In the genomic region with DNA sequence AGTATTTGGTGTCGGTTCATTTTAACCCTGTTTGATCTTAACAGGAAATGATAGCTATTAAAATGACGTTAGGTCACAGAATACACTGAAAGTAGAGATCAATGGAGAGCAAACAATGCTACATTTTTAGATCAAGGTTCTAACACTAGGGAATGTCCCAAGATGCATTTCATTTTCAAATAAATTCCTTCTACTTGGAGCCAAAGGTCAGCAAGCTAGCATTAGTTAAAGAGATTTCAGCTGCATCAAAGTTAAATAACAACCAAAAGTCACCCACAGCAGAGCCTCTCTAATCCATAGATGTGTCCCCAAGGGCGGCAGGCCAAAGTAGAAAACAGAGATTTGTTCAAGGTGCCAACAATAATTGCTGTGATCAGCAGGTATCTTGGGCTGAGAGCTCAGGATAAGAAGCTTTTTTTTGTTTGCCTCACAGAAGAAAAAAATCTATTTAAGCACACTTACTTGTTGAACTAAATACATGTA, we compare ENCODE assay signal across 29 cellular contexts.
A peak's percentile ranks its signal among the peaks of the same experiment; 100 is the strongest.
DNase-seq lines count a peak whose midpoint lies in the region; ATAC-seq and TF ChIP-seq lines count a peak whose summit lies in the region.
"Had no signal": no experiment of that assay in that cellular context is flagged by ENCODE, and none has a peak within 500 bp of the region (broad histone marks: within the 10 kb centered on the region; RNA-seq: fewer than 3 reads in every experiment).

No MANE protein-coding gene starts in this region.

- H3K27me3 Mint-ChIP-seq in endodermal cell (ENCODE audit: insufficient read depth): no peaks in the 10 kb centered on the region
- no peaks in the 10 kb centered on the region for H3K27me3 Mint-ChIP-seq in chondrocyte (ENCODE audit: low read depth)
- no peaks in the 10 kb centered on the region for H3K27me3 Mint-ChIP-seq in endothelial cell (ENCODE audit: unreplicated experiment)
- H3K27me3 Mint-ChIP-seq: activated CD4-positive, alpha-beta T cell treated with anti-CD3 and anti-CD28 coated beads, Interleukin-2, amount 10 ng/mL, durations not matched to agents 7 days and 5 days; activated naive CD8-positive, alpha-beta T cell treated with anti-CD3 and anti-CD28 coated beads, Interleukin-2, amount 50 U/mL, for 24 hours; activated T-cell treated with anti-CD3 and anti-CD28 coated beads, Interleukin-2, amount 50 U/mL, for 24 hours; dendritic cell treated with granulocyte-macrophage colony-stimulating factor and Interleukin-4, amounts not matched to agents 40 ng/mL and 50 ng/mL, for 4 days; stimulated activated naive B cell treated with anti-CD40 and anti-IgM and Interleukin-4, amounts not matched to agents 10 μg/mL and 1 μg/mL and 100 μg/mL, for 72 hours had no signal

- no peak overlapping the region for H3K4me3 Mint-ChIP-seq in endodermal cell
- H3K4me3 Mint-ChIP-seq in chondrocyte (ENCODE audit: unreplicated experiment): no peak overlapping the region
- no peak overlapping the region for H3K4me3 Mint-ChIP-seq in endothelial cell (ENCODE audit: unreplicated experiment)
- H3K4me3 Mint-ChIP-seq: activated CD4-positive, alpha-beta T cell treated with anti-CD3 and anti-CD28 coated beads, Interleukin-2, amount 10 ng/mL, durations not matched to agents 7 days and 5 days; activated naive CD8-positive, alpha-beta T cell treated with anti-CD3 and anti-CD28 coated beads, Interleukin-2, amount 50 U/mL, for 24 hours; activated T-cell treated with anti-CD3 and anti-CD28 coated beads, Interleukin-2, amount 50 U/mL, for 24 hours; dendritic cell treated with granulocyte-macrophage colony-stimulating factor and Interleukin-4, amounts not matched to agents 40 ng/mL and 50 ng/mL, for 4 days; HFFc6; nephron progenitor cell; stimulated activated naive B cell treated with anti-CD40 and anti-IgM and Interleukin-4, amounts not matched to agents 10 μg/mL and 1 μg/mL and 100 μg/mL, for 72 hours had no signal

- H3K27ac Mint-ChIP-seq in endodermal cell (peak overlapping the region; percentile 2), chondrocyte (ENCODE audit: unreplicated experiment) (no peak overlapping the region), endothelial cell (ENCODE audit: unreplicated experiment) (no peak overlapping the region)
- H3K27ac Mint-ChIP-seq: activated CD4-positive, alpha-beta T cell treated with anti-CD3 and anti-CD28 coated beads, Interleukin-2, amount 10 ng/mL, durations not matched to agents 7 days and 5 days; activated naive CD8-positive, alpha-beta T cell treated with anti-CD3 and anti-CD28 coated beads, Interleukin-2, amount 50 U/mL, for 24 hours; activated T-cell treated with anti-CD3 and anti-CD28 coated beads, Interleukin-2, amount 50 U/mL, for 24 hours; dendritic cell treated with granulocyte-macrophage colony-stimulating factor and Interleukin-4, amounts not matched to agents 40 ng/mL and 50 ng/mL, for 4 days; HFFc6; nephron progenitor cell; stimulated activated naive B cell treated with anti-CD40 and anti-IgM and Interleukin-4, amounts not matched to agents 10 μg/mL and 1 μg/mL and 100 μg/mL, for 72 hours had no signal

- H3K9me3 Mint-ChIP-seq in endodermal cell (no peaks in the 10 kb centered on the region), chondrocyte (ENCODE audit: low read depth) (no peaks in the 10 kb centered on the region), endothelial cell (ENCODE audit: unreplicated experiment) (no peaks in the 10 kb centered on the region)
- H3K9me3 Mint-ChIP-seq: activated CD4-positive, alpha-beta T cell treated with anti-CD3 and anti-CD28 coated beads, Interleukin-2, amount 10 ng/mL, durations not matched to agents 7 days and 5 days; activated naive CD8-positive, alpha-beta T cell treated with anti-CD3 and anti-CD28 coated beads, Interleukin-2, amount 50 U/mL, for 24 hours; activated T-cell treated with anti-CD3 and anti-CD28 coated beads, Interleukin-2, amount 50 U/mL, for 24 hours; nephron progenitor cell; stimulated activated naive B cell treated with anti-CD40 and anti-IgM and Interleukin-4, amounts not matched to agents 10 μg/mL and 1 μg/mL and 100 μg/mL, for 72 hours had no signal

- H3K9me2 ChIP-seq in HCT116 (ENCODE audit: insufficient read depth): no peaks in the 10 kb centered on the region

- TF ChIP-seq CTCF in HCT116 (IDR thresholded peaks at IDR 0.05 in 2 of 3, conservative IDR thresholded peaks at IDR 0.05 in 1 of 3; ENCODE audit: borderline replicate concordance in 1 of 3, insufficient read depth in 1 of 3, low read depth in 2 of 3, low read length in 2 of 3) (no peak), endodermal cell (conservative IDR thresholded peaks at IDR 0.05) (no peak), chondrocyte (IDR thresholded peaks at IDR 0.05) (no peak), endothelial cell (IDR thresholded peaks at IDR 0.05; ENCODE audit: unreplicated experiment) (no peak)

- 85 to 89% methylated on average over 2 to 3 of the region's 3 CpGs for WGBS in endodermal cell (ENCODE audit: insufficient coverage in 1 of 2, insufficient read length in 1 of 2), 2 experiments

- H3K9me3 ChIP-seq in HCT116 (ENCODE audit: control insufficient read depth in 1 of 2, insufficient read depth in 1 of 2, low read depth in 1 of 2, low read length in 2 of 2) (no peaks in the 10 kb centered on the region), endodermal cell (ENCODE audit: control insufficient read depth, low read length) (no peaks in the 10 kb centered on the region)
- H3K9me3 ChIP-seq: gastroesophageal sphincter, mucosa of descending colon, upper lobe of right lung had no signal

- H3K4me3 ChIP-seq in ACC112 (ENCODE audit: low read depth, low read length) (no peak overlapping the region), HCT116 (replicated peaks in 1 of 2; ENCODE audit: low read depth in 1 of 2, low read length in 2 of 2) (no peak overlapping the region), endodermal cell (ENCODE audit: low read length) (no peak overlapping the region)
- H3K4me3 ChIP-seq: gastroesophageal sphincter, lung, mucosa of descending colon, upper lobe of right lung had no signal

- intact Hi-C loops in HCT116 (cut with micrococcal nuclease): no loop called here

- no TSS peak for BruUV-seq in HCT116 (replicated peaks; lab: Mats Ljungman, UMichigan)

- DNase-seq in HCT116 (ENCODE audit: low read depth, low spot score) (no peak), endodermal cell (no peak), mucosa of gallbladder (ENCODE audit: low spot score) (peak; percentile 89), 8988T (no peak), chondrocyte (ENCODE audit: low spot score) (no peak), HK-2 (ENCODE audit: unreplicated experiment) (no peak), endothelial cell (ENCODE audit: low spot score) (no peak)
- DNase-seq: activated CD4-positive, alpha-beta T cell treated with anti-CD3 and anti-CD28 coated beads, Interleukin-2, amount 10 ng/mL, durations not matched to agents 7 days and 5 days; activated gamma-delta T cell treated with Interleukin-2 at 50 U/mL for 16 hours; activated naive CD8-positive, alpha-beta T cell treated with anti-CD3 and anti-CD28 coated beads, Interleukin-2, amount 50 U/mL, for 24 hours; activated T-cell treated with anti-CD3 and anti-CD28 coated beads, Interleukin-2, amount 50 U/mL, for 24 hours; C1 segment of cervical spinal cord; central memory CD4-positive, alpha-beta T cell; HFFc6; islet precursor cell; NCI-H524; nephron progenitor cell; posterior cingulate gyrus; SHP77; stimulated activated CD4-positive, alpha-beta T cell treated with anti-CD3 and anti-CD28 coated beads, Interleukin-15, amount 100 ng/mL, for 24 hours; stimulated activated naive B cell treated with anti-CD40 and anti-IgM and Interleukin-4, amounts not matched to agents 10 μg/mL and 1 μg/mL and 100 μg/mL, for 72 hours; upper lobe of right lung had no signal

- RAD21 ChIA-PET in HCT116 (lab: Charles Lee; ENCODE audit: low non-redundant PET in 1 of 2, low total read pairs in 2 of 2, uncharacterized antibody in 2 of 2, unreplicated experiment in 2 of 2): no interaction called here

- H3K27me3 ChIP-seq in ACC112 (ENCODE audit: insufficient read depth, low read length) (no peaks in the 10 kb centered on the region), HCT116 (ENCODE audit: insufficient read depth, low read length) (no peaks in the 10 kb centered on the region), endodermal cell (ENCODE audit: control insufficient read depth, insufficient read depth, low read length, poor library complexity, severe bottlenecking) (no peaks in the 10 kb centered on the region)
- H3K27me3 ChIP-seq: gastroesophageal sphincter, upper lobe of right lung had no signal

- H2AFZ ChIP-seq in ACC112 (ENCODE audit: low read length, unreplicated experiment) (peak overlapping the region; percentile 77), HCT116 (ENCODE audit: low read depth, low read length, poor library complexity, severe bottlenecking) (peak overlapping the region; percentile 92)

- CTCF ChIA-PET in HCT116 (lab: Charles Lee): no interaction called here

- POLR2A ChIA-PET in HCT116 (lab: Charles Lee): no interaction called here

- H3K36me3 ChIP-seq in ACC112 (ENCODE audit: insufficient read depth, low read length): no peaks in the 10 kb centered on the region
- H3K36me3 ChIP-seq in HCT116 (ENCODE audit: control insufficient read depth in 1 of 2, insufficient read depth in 2 of 2, low read length in 2 of 2): no peaks in the 10 kb centered on the region
- no peaks in the 10 kb centered on the region for H3K36me3 ChIP-seq in endodermal cell (ENCODE audit: control insufficient read depth, insufficient read depth, low read length)
- H3K36me3 ChIP-seq: gastroesophageal sphincter, upper lobe of right lung had no signal

- no peaks in the 10 kb centered on the region for H3K79me2 ChIP-seq in ACC112 (ENCODE audit: control insufficient read depth, insufficient read depth, low read length, unreplicated experiment)
- H3K79me2 ChIP-seq in HCT116 (ENCODE audit: insufficient read depth, low read length): no peaks in the 10 kb centered on the region

- H3K36me3 Mint-ChIP-seq in endodermal cell (ENCODE audit: low read depth) (no peaks in the 10 kb centered on the region), chondrocyte (ENCODE audit: low read depth) (no peaks in the 10 kb centered on the region), endothelial cell (ENCODE audit: low read depth, unreplicated experiment) (no peaks in the 10 kb centered on the region)
- H3K36me3 Mint-ChIP-seq: stimulated activated naive B cell treated with anti-CD40 and anti-IgM and Interleukin-4, amounts not matched to agents 10 μg/mL and 1 μg/mL and 100 μg/mL, for 72 hours had no signal

- H3K4me2 ChIP-seq in HCT116 (ENCODE audit: low read length): peak overlapping the region; percentile 11; the same call in 1 of the 2 replicates

- H4K20me1 ChIP-seq in HCT116 (ENCODE audit: insufficient read depth): no peaks in the 10 kb centered on the region; the same call in 1 of the 2 replicates

- H3K4me1 Mint-ChIP-seq in endodermal cell (peaks cover 7% of the 10 kb centered on the region), chondrocyte (ENCODE audit: low read depth) (no peaks in the 10 kb centered on the region), endothelial cell (ENCODE audit: unreplicated experiment) (no peaks in the 10 kb centered on the region)
- H3K4me1 Mint-ChIP-seq: activated CD4-positive, alpha-beta T cell treated with anti-CD3 and anti-CD28 coated beads, Interleukin-2, amount 10 ng/mL, durations not matched to agents 7 days and 5 days; activated naive CD8-positive, alpha-beta T cell treated with anti-CD3 and anti-CD28 coated beads, Interleukin-2, amount 50 U/mL, for 24 hours; stimulated activated naive B cell treated with anti-CD40 and anti-IgM and Interleukin-4, amounts not matched to agents 10 μg/mL and 1 μg/mL and 100 μg/mL, for 72 hours had no signal

- ATAC-seq in HCT116: peak; percentile 22; the same call in 1 of the 2 replicates
- ATAC-seq: activated naive CD8-positive, alpha-beta T cell treated with anti-CD3 and anti-CD28 coated beads, Interleukin-2, amount 50 U/mL, for 24 hours; gastroesophageal sphincter; mucosa of descending colon; Panc1; stimulated activated naive B cell treated with anti-CD40 and anti-IgM and Interleukin-4, amounts not matched to agents 10 μg/mL and 1 μg/mL and 100 μg/mL, for 72 hours; upper lobe of right lung had no signal

- no peak overlapping the region for H3K9ac ChIP-seq in HCT116 (ENCODE audit: low read length)
- no peak overlapping the region for H3K9ac ChIP-seq in endodermal cell (ENCODE audit: extremely low read depth, low read length, poor library complexity, severe bottlenecking)

- H3K4me1 ChIP-seq in ACC112 (ENCODE audit: control insufficient read depth, insufficient read depth, low read length, unreplicated experiment) (no peaks in the 10 kb centered on the region), HCT116 (ENCODE audit: control insufficient read depth in 1 of 2, insufficient read depth in 2 of 2, low read length in 2 of 2) (peaks cover 0 to 6% of the 10 kb centered on the region in 2 experiments; a peak in 1 of 4 replicates), endodermal cell (ENCODE audit: control insufficient read depth, insufficient read depth, low read length) (no peaks in the 10 kb centered on the region)
- H3K4me1 ChIP-seq: gastroesophageal sphincter, upper lobe of right lung had no signal

- TF ChIP-seq POLR2A in HCT116 (IDR thresholded peaks at IDR 0.05; ENCODE audit: borderline replicate concordance, extremely low read depth, insufficient read depth, insufficient read length): no peak

- H3K27ac ChIP-seq in ACC112 (ENCODE audit: low read depth, low read length) (no peak overlapping the region), HCT116 (ENCODE audit: low read depth, low read length) (no peak overlapping the region), endodermal cell (ENCODE audit: low read depth, low read length) (no peak overlapping the region)
- H3K27ac ChIP-seq: gastroesophageal sphincter, upper lobe of right lung, VCaP had no signal

- TF ChIP-seq RAD21 in HCT116 (IDR thresholded peaks at IDR 0.05; ENCODE audit: low read depth): no peak
